In the genomic region with DNA sequence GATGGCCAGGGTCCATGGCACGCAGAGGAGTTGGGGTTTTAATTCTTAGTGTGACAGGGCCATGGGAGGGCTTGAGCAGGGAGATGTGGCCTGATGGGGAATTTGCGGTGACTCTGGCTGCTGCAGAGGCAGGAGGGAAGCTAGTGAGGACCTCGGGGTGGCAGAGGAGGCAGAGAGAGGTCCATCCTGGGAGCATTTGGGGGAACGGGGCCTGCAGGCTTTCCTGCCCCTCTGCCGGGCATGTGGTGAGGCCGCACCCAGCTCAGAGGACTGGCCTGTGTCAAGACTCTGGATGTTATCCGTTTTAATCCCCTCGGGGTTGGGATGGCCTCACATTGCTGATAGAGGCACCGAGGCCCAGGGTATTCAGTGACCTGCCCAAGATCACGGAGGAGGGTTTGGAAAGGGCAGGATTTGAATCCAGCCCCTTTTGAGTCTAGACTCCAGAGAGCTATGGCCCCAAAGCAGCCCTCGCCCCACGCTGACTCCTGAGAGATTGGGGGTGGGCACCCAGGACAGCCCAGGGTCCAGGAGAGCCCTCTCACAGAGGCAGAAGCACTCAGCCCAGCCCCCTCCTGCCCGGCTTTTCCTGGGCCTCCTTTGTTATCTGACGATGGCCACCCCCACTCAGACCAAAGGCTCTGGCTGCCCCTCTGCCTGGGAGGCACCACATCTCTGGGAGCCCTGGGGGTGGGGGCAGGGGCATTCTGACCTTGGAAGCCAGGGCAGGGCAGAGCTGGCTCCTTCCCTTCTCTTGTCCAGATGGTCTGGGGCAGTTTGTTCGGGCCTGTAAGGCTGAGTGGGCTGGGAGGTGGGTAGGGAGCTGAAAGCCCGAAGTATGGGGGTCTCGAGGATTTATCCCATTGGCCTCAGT, we compare ENCODE assay signal across 11 cellular contexts. TPM values are rescaled to one million over a fixed set of nuclear protein-coding genes. Genes with fewer than 3 reads are reported as not detected.
DNase-seq lines count a peak whose midpoint lies in the region; ATAC-seq, FAIRE-seq and TF ChIP-seq lines count a peak whose summit lies in the region.
"Had no signal": no experiment of that assay in that cellular context is flagged by ENCODE, and none has a peak within 500 bp of the region (broad histone marks: within the 10 kb centered on the region; RNA-seq: fewer than 3 reads in every experiment).

No MANE protein-coding gene starts in this region.

- H3K4me3 ChIP-seq in H7 (ENCODE audit: insufficient read depth, low read depth, low read length) (no peak overlapping the region), hepatocyte (no peak overlapping the region), small intestine (ENCODE audit: low read depth in 1 of 2, low read length in 2 of 2) (peak overlapping the region in 1 of 2 donors; percentile 64)

- TF ChIP-seq CTCF in hepatocyte (IDR thresholded peaks at IDR 0.05; ENCODE audit: poor library complexity): no peak

- H3K27ac ChIP-seq in hepatocyte (peak overlapping the region; percentile 98), small intestine (ENCODE audit: low read depth in 1 of 2, low read length in 1 of 2) (peak overlapping the region; percentile 93 to 99)

- DNase-seq in H7: peak; percentile 81
- DNase-seq in SK-N-DZ (ENCODE audit: low spot score): peak; percentile 60
- peak; percentile 55 for DNase-seq in hepatocyte (ENCODE audit: low spot score)
- peak; percentile 41 for DNase-seq in small intestine
- no peak for DNase-seq in NCI-H1092 (lab: John Stamatoyannopoulos, UW)
- no peak for DNase-seq in EL
- DNase-seq: NCI-H1092 treated with DMSO at 0.1 percent for 48 hours had no signal

- no peak for FAIRE-seq in small intestine (lab: Jason Lieb, UNC)

- no peaks in the 10 kb centered on the region for H3K27me3 ChIP-seq in H7 (ENCODE audit: control insufficient read depth, insufficient read depth, low read length)
- no peaks in the 10 kb centered on the region for H3K27me3 ChIP-seq in hepatocyte
- no peaks in the 10 kb centered on the region for H3K27me3 ChIP-seq in small intestine (ENCODE audit: control insufficient read depth in 2 of 2, insufficient read depth in 2 of 2, low read length in 2 of 2)

- 37% methylated on average over 17 of the region's 17 CpGs for WGBS in hepatocyte (ENCODE audit: low lambda C conversion rate, missing lambda C conversion rate)
- 38 to 61% (median 40%) methylated on average over 17 of the region's 17 CpGs for WGBS in small intestine, 3 donors

- H3K4me2 ChIP-seq in hepatocyte: peak overlapping the region; percentile 69

- H3K79me2 ChIP-seq in hepatocyte: peaks cover 28% of the 10 kb centered on the region

- no peaks in the 10 kb centered on the region for H4K20me1 ChIP-seq in hepatocyte (ENCODE audit: insufficient read depth, poor library complexity, severe bottlenecking)

- H3K36me3 ChIP-seq in H7 (replicated peaks; ENCODE audit: control insufficient read depth, insufficient read depth, low read length) (no peaks in the 10 kb centered on the region), hepatocyte (replicated peaks; ENCODE audit: insufficient read depth, low read depth) (no peaks in the 10 kb centered on the region), small intestine (ENCODE audit: control insufficient read depth in 2 of 2, insufficient read depth in 2 of 2, low read length in 2 of 2) (no peaks in the 10 kb centered on the region)

- H2AFZ ChIP-seq in hepatocyte: no peak overlapping the region

- ATAC-seq in HG03039 (IDR thresholded peaks at IDR 0.05; ENCODE audit: unreplicated experiment) (no peak), GM21723 (IDR thresholded peaks at IDR 0.05; ENCODE audit: unreplicated experiment) (no peak)

- H3K9me2 ChIP-seq in hepatocyte (replicated peaks; ENCODE audit: insufficient read depth): no peaks in the 10 kb centered on the region

- peaks cover 76% of the 10 kb centered on the region for H3K4me1 ChIP-seq in hepatocyte (ENCODE audit: insufficient read depth)
- H3K4me1 ChIP-seq in small intestine (ENCODE audit: control insufficient read depth in 2 of 2, insufficient read depth in 1 of 2, low read depth in 1 of 2, low read length in 1 of 2): peaks cover 0 to 6% of the 10 kb centered on the region in 2 donors

- no peaks in the 10 kb centered on the region for H3K9me3 ChIP-seq in hepatocyte (ENCODE audit: low read depth)
- no peaks in the 10 kb centered on the region for H3K9me3 ChIP-seq in small intestine (ENCODE audit: control insufficient read depth, low read depth)

RNA-seq across cellular contexts. Expression of gene MGAT3, which starts 13.9 kb away (rescaled TPM):
- 5.0 and 6.5 TPM in 2 replicates for total RNA-seq in H7 (2014; rRNA removed; shearing (Covaris generic))
- 15.0 and 16.0 TPM in 2 replicates for polyA plus RNA-seq in SK-N-DZ (2014; cell fraction: cytosol; rRNA removed)
- polyA plus RNA-seq in SK-N-DZ (2014; cell fraction: nucleus; rRNA removed): 9.4 and 13.3 TPM in 2 replicates
- 20.0 and 22.3 TPM in 2 replicates for total RNA-seq in hepatocyte
- polyA plus RNA-seq in hepatocyte (5.5 and 7.0 TPM in 2 replicates), small intestine (10 to 100 TPM; 11.1 to 21.6 (median 12.7) TPM)
- total RNA-seq: fibroblast of lung, RPMI7951 had no signal

RNA-seq across cellular contexts. Expression of gene MIEF1, which starts 31.4 kb away (rescaled TPM):
- total RNA-seq in H7 (2014; rRNA removed; shearing (Covaris generic)): 26.4 and 28.3 TPM in 2 replicates
- 30.9 and 38.7 TPM in 2 replicates for polyA plus RNA-seq in SK-N-DZ (2014; cell fraction: cytosol; rRNA removed)
- polyA plus RNA-seq in SK-N-DZ (2014; cell fraction: nucleus; rRNA removed): 13.4 and 15.8 TPM in 2 replicates
- total RNA-seq in hepatocyte: 25.8 and 31.8 TPM in 2 replicates
- polyA plus RNA-seq in hepatocyte (17.5 and 22.2 TPM in 2 replicates), small intestine (10 to 100 TPM; 12.2 to 22.1 (median 15.4) TPM)

RNA-seq across cellular contexts. Expression of gene ATF4, which starts 49.7 kb away (rescaled TPM):
- total RNA-seq in H7 (2014; rRNA removed; shearing (Covaris generic)): 466 and 503 TPM in 2 replicates
- polyA plus RNA-seq in SK-N-DZ (2014; cell fraction: cytosol; rRNA removed): 496 and 507 TPM in 2 replicates
- polyA plus RNA-seq in SK-N-DZ (2014; cell fraction: nucleus; rRNA removed): 518 and 549 TPM in 2 replicates
- 231 and 271 TPM in 2 replicates for total RNA-seq in hepatocyte
- polyA plus RNA-seq in hepatocyte (144 and 170 TPM in 2 replicates), small intestine (100 to 1,000 TPM; 471 to 709 (median 539) TPM)

Comparison
In these comparisons a context has a peak if more than half of its experiments do, and no peak if none do; other contexts are left out.
1. DNase-seq: peak in H7 (single experiment), SK-N-DZ (single experiment), hepatocyte (single experiment) and small intestine (single experiment); none in NCI-H1092 (single experiment) and EL (single experiment).